In genomic region chr2:113656031-113656624, GRCh38 we compare ENCODE assay signal across 1 cellular context.
TF ChIP-seq lines count a peak whose summit lies in the region.
"Not testable (repeated sequence)": the region's sequence is repeated elsewhere in the genome, so short reads cannot be mapped to it uniquely, and the experiment has no call there.

No MANE protein-coding gene starts in this region.

TF ChIP-seq in K562, 482 proteins besides CTCF, POLR2A, EP300 and RAD21:
- TF ChIP-seq HNRNPLL (IDR thresholded peaks at IDR 0.05; ENCODE audit: low read depth, low read length, poor library complexity, severe bottlenecking) (peak; percentile 61), TFAP4 (CRISPR knock-in tag; IDR thresholded peaks at IDR 0.05; ENCODE audit: borderline replicate concordance) (0 out of 2 replicates have a peak, but pooled peaks have one; percentile 11), NRF1 (conservative IDR thresholded peaks at IDR 0.05 in 1 of 2, IDR thresholded peaks at IDR 0.05 in 1 of 2) (0 out of 4 replicates have a peak, but pooled peaks have one; percentile 27 to 43), SUPT5H (IDR thresholded peaks at IDR 0.05) (0 out of 2 replicates have a peak, but pooled peaks have one; percentile 39), MNT (conservative IDR thresholded peaks at IDR 0.05) (peak in 1 of 2 experiments; percentile 58; a peak in 1 of 4 replicates), HDAC1 (IDR thresholded peaks at IDR 0.05) (0 out of 4 replicates have a peak, but pooled peaks of 1 of the 2 experiments have one; percentile 17), TAF9B (IDR thresholded peaks at IDR 0.05; ENCODE audit: partially characterized antibody) (peak; percentile 23), FOXK2 (conservative IDR thresholded peaks at IDR 0.05 in 1 of 2, IDR thresholded peaks at IDR 0.05 in 1 of 2; ENCODE audit: low read depth in 2 of 2) (peak in 1 of 2 experiments; percentile 27; a peak in 1 of 4 replicates), FOXA3 (CRISPR knock-in tag; conservative IDR thresholded peaks at IDR 0.05 in 1 of 2, IDR thresholded peaks at IDR 0.05 in 1 of 2) (peak in 1 of 2 experiments; percentile 80; a peak in 2 of 4 replicates), CXXC5 (CRISPR knock-in tag; IDR thresholded peaks at IDR 0.05) (peak; percentile 45; the same call in 1 of the 2 replicates), EP400 (IDR thresholded peaks at IDR 0.05) (peak; percentile 40), MAZ (CRISPR knock-in tag; conservative IDR thresholded peaks at IDR 0.05 in 1 of 2, IDR thresholded peaks at IDR 0.05 in 1 of 2) (0 out of 4 replicates have a peak, but pooled peaks of 1 of the 2 experiments have one; percentile 12), L3MBTL2 (IDR thresholded peaks at IDR 0.05) (0 out of 2 replicates have a peak, but pooled peaks have one; percentile 29), ATF1 (tag; IDR thresholded peaks at IDR 0.05) (0 out of 2 replicates have a peak, but pooled peaks have one; percentile 26)
- TF ChIP-seq, protein P1, sequence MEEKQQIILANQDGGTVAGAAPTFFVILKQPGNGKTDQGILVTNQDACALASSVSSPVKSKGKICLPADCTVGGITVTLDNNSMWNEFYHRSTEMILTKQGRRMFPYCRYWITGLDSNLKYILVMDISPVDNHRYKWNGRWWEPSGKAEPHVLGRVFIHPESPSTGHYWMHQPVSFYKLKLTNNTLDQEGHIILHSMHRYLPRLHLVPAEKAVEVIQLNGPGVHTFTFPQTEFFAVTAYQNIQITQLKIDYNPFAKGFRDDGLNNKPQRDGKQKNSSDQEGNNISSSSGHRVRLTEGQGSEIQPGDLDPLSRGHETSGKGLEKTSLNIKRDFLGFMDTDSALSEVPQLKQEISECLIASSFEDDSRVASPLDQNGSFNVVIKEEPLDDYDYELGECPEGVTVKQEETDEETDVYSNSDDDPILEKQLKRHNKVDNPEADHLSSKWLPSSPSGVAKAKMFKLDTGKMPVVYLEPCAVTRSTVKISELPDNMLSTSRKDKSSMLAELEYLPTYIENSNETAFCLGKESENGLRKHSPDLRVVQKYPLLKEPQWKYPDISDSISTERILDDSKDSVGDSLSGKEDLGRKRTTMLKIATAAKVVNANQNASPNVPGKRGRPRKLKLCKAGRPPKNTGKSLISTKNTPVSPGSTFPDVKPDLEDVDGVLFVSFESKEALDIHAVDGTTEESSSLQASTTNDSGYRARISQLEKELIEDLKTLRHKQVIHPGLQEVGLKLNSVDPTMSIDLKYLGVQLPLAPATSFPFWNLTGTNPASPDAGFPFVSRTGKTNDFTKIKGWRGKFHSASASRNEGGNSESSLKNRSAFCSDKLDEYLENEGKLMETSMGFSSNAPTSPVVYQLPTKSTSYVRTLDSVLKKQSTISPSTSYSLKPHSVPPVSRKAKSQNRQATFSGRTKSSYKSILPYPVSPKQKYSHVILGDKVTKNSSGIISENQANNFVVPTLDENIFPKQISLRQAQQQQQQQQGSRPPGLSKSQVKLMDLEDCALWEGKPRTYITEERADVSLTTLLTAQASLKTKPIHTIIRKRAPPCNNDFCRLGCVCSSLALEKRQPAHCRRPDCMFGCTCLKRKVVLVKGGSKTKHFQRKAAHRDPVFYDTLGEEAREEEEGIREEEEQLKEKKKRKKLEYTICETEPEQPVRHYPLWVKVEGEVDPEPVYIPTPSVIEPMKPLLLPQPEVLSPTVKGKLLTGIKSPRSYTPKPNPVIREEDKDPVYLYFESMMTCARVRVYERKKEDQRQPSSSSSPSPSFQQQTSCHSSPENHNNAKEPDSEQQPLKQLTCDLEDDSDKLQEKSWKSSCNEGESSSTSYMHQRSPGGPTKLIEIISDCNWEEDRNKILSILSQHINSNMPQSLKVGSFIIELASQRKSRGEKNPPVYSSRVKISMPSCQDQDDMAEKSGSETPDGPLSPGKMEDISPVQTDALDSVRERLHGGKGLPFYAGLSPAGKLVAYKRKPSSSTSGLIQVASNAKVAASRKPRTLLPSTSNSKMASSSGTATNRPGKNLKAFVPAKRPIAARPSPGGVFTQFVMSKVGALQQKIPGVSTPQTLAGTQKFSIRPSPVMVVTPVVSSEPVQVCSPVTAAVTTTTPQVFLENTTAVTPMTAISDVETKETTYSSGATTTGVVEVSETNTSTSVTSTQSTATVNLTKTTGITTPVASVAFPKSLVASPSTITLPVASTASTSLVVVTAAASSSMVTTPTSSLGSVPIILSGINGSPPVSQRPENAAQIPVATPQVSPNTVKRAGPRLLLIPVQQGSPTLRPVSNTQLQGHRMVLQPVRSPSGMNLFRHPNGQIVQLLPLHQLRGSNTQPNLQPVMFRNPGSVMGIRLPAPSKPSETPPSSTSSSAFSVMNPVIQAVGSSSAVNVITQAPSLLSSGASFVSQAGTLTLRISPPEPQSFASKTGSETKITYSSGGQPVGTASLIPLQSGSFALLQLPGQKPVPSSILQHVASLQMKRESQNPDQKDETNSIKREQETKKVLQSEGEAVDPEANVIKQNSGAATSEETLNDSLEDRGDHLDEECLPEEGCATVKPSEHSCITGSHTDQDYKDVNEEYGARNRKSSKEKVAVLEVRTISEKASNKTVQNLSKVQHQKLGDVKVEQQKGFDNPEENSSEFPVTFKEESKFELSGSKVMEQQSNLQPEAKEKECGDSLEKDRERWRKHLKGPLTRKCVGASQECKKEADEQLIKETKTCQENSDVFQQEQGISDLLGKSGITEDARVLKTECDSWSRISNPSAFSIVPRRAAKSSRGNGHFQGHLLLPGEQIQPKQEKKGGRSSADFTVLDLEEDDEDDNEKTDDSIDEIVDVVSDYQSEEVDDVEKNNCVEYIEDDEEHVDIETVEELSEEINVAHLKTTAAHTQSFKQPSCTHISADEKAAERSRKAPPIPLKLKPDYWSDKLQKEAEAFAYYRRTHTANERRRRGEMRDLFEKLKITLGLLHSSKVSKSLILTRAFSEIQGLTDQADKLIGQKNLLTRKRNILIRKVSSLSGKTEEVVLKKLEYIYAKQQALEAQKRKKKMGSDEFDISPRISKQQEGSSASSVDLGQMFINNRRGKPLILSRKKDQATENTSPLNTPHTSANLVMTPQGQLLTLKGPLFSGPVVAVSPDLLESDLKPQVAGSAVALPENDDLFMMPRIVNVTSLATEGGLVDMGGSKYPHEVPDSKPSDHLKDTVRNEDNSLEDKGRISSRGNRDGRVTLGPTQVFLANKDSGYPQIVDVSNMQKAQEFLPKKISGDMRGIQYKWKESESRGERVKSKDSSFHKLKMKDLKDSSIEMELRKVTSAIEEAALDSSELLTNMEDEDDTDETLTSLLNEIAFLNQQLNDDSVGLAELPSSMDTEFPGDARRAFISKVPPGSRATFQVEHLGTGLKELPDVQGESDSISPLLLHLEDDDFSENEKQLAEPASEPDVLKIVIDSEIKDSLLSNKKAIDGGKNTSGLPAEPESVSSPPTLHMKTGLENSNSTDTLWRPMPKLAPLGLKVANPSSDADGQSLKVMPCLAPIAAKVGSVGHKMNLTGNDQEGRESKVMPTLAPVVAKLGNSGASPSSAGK (IDR thresholded peaks at IDR 0.05) = peak; percentile 31; the same call in 1 of the 2 replicates
- TF ChIP-seq ATF1 (CRISPR knock-in tag; IDR thresholded peaks at IDR 0.05) = not testable (repeated sequence)
